ENCODE assay signal across 11 cellular contexts in genomic region chr1:182575540-182576149, GRCh38. TPM values are rescaled to one million over a fixed set of nuclear protein-coding genes. Genes with fewer than 3 reads are reported as not detected.
DNase-seq lines count a peak whose midpoint lies in the region; ATAC-seq, FAIRE-seq and TF ChIP-seq lines count a peak whose summit lies in the region.
"Had no signal": no experiment of that assay in that cellular context is flagged by ENCODE, and none has a peak within 500 bp of the region (broad histone marks: within the 10 kb centered on the region; RNA-seq: fewer than 3 reads in every experiment).

No MANE protein-coding gene starts in this region.

- H2AFZ ChIP-seq in HCT116 (ENCODE audit: low read depth, low read length, poor library complexity, severe bottlenecking): no peak overlapping the region

- no peak for TF ChIP-seq RAD21 in HCT116 (IDR thresholded peaks at IDR 0.05; ENCODE audit: low read depth)

- no peaks in the 10 kb centered on the region for H3K79me2 ChIP-seq in HCT116 (ENCODE audit: insufficient read depth, low read length)

- H3K27me3 ChIP-seq in HCT116 (ENCODE audit: insufficient read depth, low read length): no peaks in the 10 kb centered on the region
- no peaks in the 10 kb centered on the region for H3K27me3 ChIP-seq in small intestine (ENCODE audit: control insufficient read depth in 2 of 2, insufficient read depth in 2 of 2, low read length in 2 of 2)
- no peaks in the 10 kb centered on the region for H3K27me3 ChIP-seq in uterus
- H3K27me3 ChIP-seq: spleen had no signal

- FAIRE-seq in small intestine (lab: Jason Lieb, UNC): no peak

- no peak overlapping the region for H3K27ac ChIP-seq in HCT116 (ENCODE audit: low read depth, low read length)
- no peak overlapping the region for H3K27ac ChIP-seq in RWPE1
- no peak overlapping the region for H3K27ac ChIP-seq in small intestine (ENCODE audit: low read depth in 1 of 2, low read length in 1 of 2)
- no peak overlapping the region for H3K27ac ChIP-seq in uterus
- H3K27ac ChIP-seq: spleen, WERI-Rb-1 had no signal

- no peaks in the 10 kb centered on the region for H4K20me1 ChIP-seq in HCT116 (ENCODE audit: insufficient read depth)

- peaks cover 4 to 10% of the 10 kb centered on the region in 2 experiments; a peak in 3 of 4 replicates for H3K4me1 ChIP-seq in HCT116 (ENCODE audit: control insufficient read depth in 1 of 2, insufficient read depth in 2 of 2, low read length in 2 of 2)
- no peaks in the 10 kb centered on the region for H3K4me1 ChIP-seq in small intestine (ENCODE audit: control insufficient read depth in 2 of 2, insufficient read depth in 1 of 2, low read depth in 1 of 2, low read length in 1 of 2)
- H3K4me1 ChIP-seq in uterus: no peaks in the 10 kb centered on the region
- H3K4me1 ChIP-seq: spleen had no signal

- DNase-seq in HCT116 (ENCODE audit: low read depth, low spot score) (no peak), RWPE1 (ENCODE audit: low spot score) (peak; percentile 73), fibroblast of villous mesenchyme (ENCODE audit: low read depth) (peak; percentile 75), small intestine (peak; percentile 78), UCSD-AML1 (lab: John Stamatoyannopoulos, UW; ENCODE audit: unreplicated experiment) (no peak), uterus (no peak), KBM-7 (no peak)
- DNase-seq: activated T-cell treated with anti-CD3 and anti-CD28 coated beads, Interleukin-2, amount 50 U/mL, for 4 hours; spleen; WERI-Rb-1 had no signal

- intact Hi-C loops in HCT116 (cut with micrococcal nuclease) (no loop called here), uterus (cut with DNase I; ENCODE audit: low total_unique reads) (no loop called here)

- TF ChIP-seq CTCF in HCT116 (IDR thresholded peaks at IDR 0.05 in 2 of 3, conservative IDR thresholded peaks at IDR 0.05 in 1 of 3; ENCODE audit: borderline replicate concordance in 1 of 3, insufficient read depth in 1 of 3, low read depth in 2 of 3, low read length in 2 of 3) (no peak), RWPE1 (conservative IDR thresholded peaks at IDR 0.05; ENCODE audit: low read depth) (no peak), fibroblast of villous mesenchyme (IDR thresholded peaks at IDR 0.05; ENCODE audit: insufficient read depth, low read depth, low read length) (no peak), uterus (IDR thresholded peaks at IDR 0.05) (no peak)

- H3K9me2 ChIP-seq in HCT116 (ENCODE audit: insufficient read depth): no peaks in the 10 kb centered on the region

- TF ChIP-seq POLR2A in HCT116 (IDR thresholded peaks at IDR 0.05; ENCODE audit: borderline replicate concordance, extremely low read depth, insufficient read depth, insufficient read length): no peak
- TF ChIP-seq POLR2A in uterus (IDR thresholded peaks at IDR 0.05): no peak

- RAD21 ChIA-PET in HCT116 (lab: Charles Lee; ENCODE audit: low non-redundant PET in 1 of 2, low total read pairs in 2 of 2, uncharacterized antibody in 2 of 2, unreplicated experiment in 2 of 2): no interaction called here

- H3K36me3 ChIP-seq in HCT116 (ENCODE audit: control insufficient read depth in 1 of 2, insufficient read depth in 2 of 2, low read length in 2 of 2) (peaks cover 0 to 2% of the 10 kb centered on the region in 2 experiments; a peak in 1 of 4 replicates), small intestine (ENCODE audit: control insufficient read depth in 2 of 2, insufficient read depth in 2 of 2, low read length in 2 of 2) (peaks cover 15% of the 10 kb centered on the region in 2 donors), uterus (no peaks in the 10 kb centered on the region)
- H3K36me3 ChIP-seq: WERI-Rb-1 had no signal

- POLR2A ChIA-PET in HCT116 (lab: Charles Lee): no interaction called here
- POLR2A ChIA-PET in RWPE1 (lab: Yijun Ruan, JAX; ENCODE audit: low non-redundant PET): no interaction called here

- ATAC-seq in HCT116: peak; percentile 46; the same call in 1 of the 2 replicates
- no peak for ATAC-seq in HG03521 (IDR thresholded peaks at IDR 0.05; ENCODE audit: unreplicated experiment)
- ATAC-seq: activated T-cell treated with anti-CD3 and anti-CD28 coated beads, Interleukin-2, amount 50 U/mL, for 4 hours had no signal

- no peaks in the 10 kb centered on the region for H3K9me3 ChIP-seq in HCT116 (ENCODE audit: control insufficient read depth in 1 of 2, insufficient read depth in 1 of 2, low read depth in 1 of 2, low read length in 2 of 2)
- H3K9me3 ChIP-seq in small intestine (ENCODE audit: control insufficient read depth, low read depth): no peaks in the 10 kb centered on the region
- H3K9me3 ChIP-seq in uterus: no peaks in the 10 kb centered on the region
- H3K9me3 ChIP-seq: spleen had no signal

- in situ Hi-C loops in KBM-7 (cut with MboI; ENCODE audit: low pct_unique_long_range_greater_than_20kb, low sequenced_read_pairs): no loop called here

- H3K4me2 ChIP-seq in HCT116 (ENCODE audit: low read length): peak overlapping the region; percentile 56

- no peak overlapping the region for H3K9ac ChIP-seq in HCT116 (ENCODE audit: low read length)

- no TSS peak for BruUV-seq in HCT116 (replicated peaks; lab: Mats Ljungman, UMichigan)

- CTCF ChIA-PET in HCT116 (lab: Charles Lee) (no interaction called here), RWPE1 (lab: Yijun Ruan, JAX) (interaction anchor here (0.6 kb wide), 1 partner anchor 196 kb away, joined by 3 read pairs; no protein-coding TSS in a partner anchor)

- H3K4me3 ChIP-seq in HCT116 (replicated peaks in 1 of 2; ENCODE audit: low read depth in 1 of 2, low read length in 2 of 2) (no peak overlapping the region; a peak in 1 of 4 replicates), fibroblast of villous mesenchyme (ENCODE audit: low read depth, low read length) (no peak overlapping the region), small intestine (ENCODE audit: low read depth in 1 of 2, low read length in 2 of 2) (no peak overlapping the region), uterus (no peak overlapping the region)
- H3K4me3 ChIP-seq: spleen had no signal

- WGBS in small intestine, 3 donors: 57 to 74% (median 59%) methylated on average over 3 of the region's 3 CpGs

TF ChIP-seq in HCT116, 20 proteins besides CTCF, POLR2A, EP300 and RAD21:
- TF ChIP-seq CEBPB (IDR thresholded peaks at IDR 0.05; ENCODE audit: low read depth) (peak; percentile 86), SP1 (IDR thresholded peaks at IDR 0.05; ENCODE audit: low read depth) (0 out of 2 replicates have a peak, but pooled peaks have one; percentile 14), SRF (IDR thresholded peaks at IDR 0.05; ENCODE audit: low read depth) (no peak), ZNF274 (IDR thresholded peaks at IDR 0.05; ENCODE audit: low read depth, low read length) (no peak)

RNA-seq across cellular contexts. Expression of gene RNASEL, which starts 13.4 kb away (rescaled TPM):
- total RNA-seq in HCT116 (2021; ENCODE audit: unreplicated experiment): 2.9 TPM
- polyA plus RNA-seq in HCT116 (2012): 1.6 and 2.0 TPM in 2 replicates
- total RNA-seq in fibroblast of villous mesenchyme: 4.5 and 9.1 TPM in 2 replicates
- polyA plus RNA-seq in small intestine: 1 to 10 TPM; 4.9 to 9.4 (median 5.0) TPM
- total RNA-seq in uterus: 10 to 100 TPM in 1 of 4 donors, 1 to 10 TPM in 3; 4.1 to 13.4 (median 6.9) TPM

RNA-seq across cellular contexts. Expression of gene RGS16, which starts 28.5 kb away (rescaled TPM):
- total RNA-seq in HCT116 (2021; ENCODE audit: unreplicated experiment) (6.5 TPM), fibroblast of villous mesenchyme (0.32 and 1.3 TPM in 2 replicates), uterus (1 to 10 TPM in 3 of 4 donors, not detected in 1; 1.2 to 3.9 (median 3.5) TPM)
- polyA plus RNA-seq in HCT116 (2012): 7.0 and 7.9 TPM in 2 replicates
- polyA plus RNA-seq in small intestine: 1 to 10 TPM in 1 of 3 donors, under 1 TPM in 2; 0.27 to 2.8 (median 0.45) TPM

Comparison
In these comparisons a context has a peak if more than half of its experiments do, and no peak if none do; other contexts are left out.
1. DNase-seq: peak in RWPE1 (single experiment), fibroblast of villous mesenchyme (single experiment) and small intestine (single experiment); none in HCT116 (single experiment), UCSD-AML1 (single experiment), uterus (0 of 2) and KBM-7 (single experiment).